ENCODE assay signal across 2 cellular contexts in the genomic region with DNA sequence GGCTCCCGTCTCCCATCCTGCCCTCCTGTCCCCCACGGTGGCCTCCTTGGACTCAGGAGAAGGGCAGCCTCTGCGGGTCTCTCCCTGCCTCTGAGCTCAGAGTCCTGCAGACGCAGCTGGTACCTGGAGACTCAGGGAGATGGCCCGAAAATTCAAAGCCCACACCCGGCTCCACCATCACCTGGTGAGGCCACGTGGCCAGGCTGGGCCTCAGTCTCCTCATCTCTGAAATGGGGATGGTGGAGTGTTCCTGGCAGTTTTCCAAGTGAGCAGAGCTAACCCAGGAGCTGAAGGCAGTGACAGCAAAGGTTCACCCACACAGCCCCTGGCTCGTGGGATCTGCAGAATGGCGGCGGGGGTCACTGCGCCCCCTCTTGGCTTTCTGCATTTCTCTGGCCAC.
A peak's percentile ranks its signal among the peaks of the same experiment; 100 is the strongest.
TF ChIP-seq lines count a peak whose summit lies in the region.

No MANE protein-coding gene starts in this region.

TF ChIP-seq in K562, 482 proteins besides CTCF, POLR2A, EP300 and RAD21 (continued from another document):
- TF ChIP-seq DDX20 (tag; IDR thresholded peaks at IDR 0.05; ENCODE audit: low read depth), result no peak
- TF ChIP-seq ZNF717 (CRISPR knock-in tag; IDR thresholded peaks at IDR 0.05), result no peak

TF ChIP-seq in HepG2, 621 proteins besides CTCF, POLR2A, EP300 and RAD21 (continued from another document):
- TF ChIP-seq STAG1 (CRISPR knock-in tag; IDR thresholded peaks at IDR 0.05) (0 out of 2 replicates have a peak, but pooled peaks have one; percentile 10), ZNF468 (CRISPR knock-in tag; IDR thresholded peaks at IDR 0.05) (no peak), ZBTB8A (CRISPR knock-in tag; IDR thresholded peaks at IDR 0.05; ENCODE audit: borderline replicate concordance, low read depth) (no peak), TEAD2 (CRISPR knock-in tag; IDR thresholded peaks at IDR 0.05) (no peak), ZSCAN25 (CRISPR knock-in tag; IDR thresholded peaks at IDR 0.05) (no peak), RFXANK (CRISPR knock-in tag; IDR thresholded peaks at IDR 0.05) (no peak), KDM1A (CRISPR knock-in tag; IDR thresholded peaks at IDR 0.05) (peak; percentile 25; the same call in 1 of the 2 replicates), ZNF629 (CRISPR knock-in tag; conservative IDR thresholded peaks at IDR 0.05) (peak; percentile 97), AHR (CRISPR knock-in tag; IDR thresholded peaks at IDR 0.05) (no peak), ZMYM3 (CRISPR knock-in tag; IDR thresholded peaks at IDR 0.05) (peak; percentile 74), DPF2 (CRISPR knock-in tag; IDR thresholded peaks at IDR 0.05; ENCODE audit: borderline replicate concordance, low read depth) (no peak), ARNTL (CRISPR knock-in tag; IDR thresholded peaks at IDR 0.05) (0 out of 2 replicates have a peak, but pooled peaks have one; percentile 27), ADNP (CRISPR knock-in tag; IDR thresholded peaks at IDR 0.05) (peak; percentile 74; the same call in 1 of the 2 replicates)
- TF ChIP-seq, protein P1, sequence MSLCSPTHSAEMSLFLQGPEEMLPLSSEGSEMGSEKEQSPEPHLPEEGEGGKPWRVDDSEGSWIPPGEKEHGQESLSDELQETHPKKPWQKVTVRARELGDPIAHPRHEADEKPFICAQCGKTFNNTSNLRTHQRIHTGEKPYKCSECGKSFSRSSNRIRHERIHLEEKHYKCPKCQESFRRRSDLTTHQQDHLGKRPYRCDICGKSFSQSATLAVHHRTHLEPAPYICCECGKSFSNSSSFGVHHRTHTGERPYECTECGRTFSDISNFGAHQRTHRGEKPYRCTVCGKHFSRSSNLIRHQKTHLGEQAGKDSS (CRISPR knock-in tag; IDR thresholded peaks at IDR 0.05; ENCODE audit: borderline replicate concordance, low read depth), result no peak
- TF ChIP-seq, protein P2, sequence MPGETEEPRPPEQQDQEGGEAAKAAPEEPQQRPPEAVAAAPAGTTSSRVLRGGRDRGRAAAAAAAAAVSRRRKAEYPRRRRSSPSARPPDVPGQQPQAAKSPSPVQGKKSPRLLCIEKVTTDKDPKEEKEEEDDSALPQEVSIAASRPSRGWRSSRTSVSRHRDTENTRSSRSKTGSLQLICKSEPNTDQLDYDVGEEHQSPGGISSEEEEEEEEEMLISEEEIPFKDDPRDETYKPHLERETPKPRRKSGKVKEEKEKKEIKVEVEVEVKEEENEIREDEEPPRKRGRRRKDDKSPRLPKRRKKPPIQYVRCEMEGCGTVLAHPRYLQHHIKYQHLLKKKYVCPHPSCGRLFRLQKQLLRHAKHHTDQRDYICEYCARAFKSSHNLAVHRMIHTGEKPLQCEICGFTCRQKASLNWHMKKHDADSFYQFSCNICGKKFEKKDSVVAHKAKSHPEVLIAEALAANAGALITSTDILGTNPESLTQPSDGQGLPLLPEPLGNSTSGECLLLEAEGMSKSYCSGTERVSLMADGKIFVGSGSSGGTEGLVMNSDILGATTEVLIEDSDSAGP (CRISPR knock-in tag; IDR thresholded peaks at IDR 0.05; ENCODE audit: borderline replicate concordance), result peak; percentile 46; the same call in 1 of the 2 replicates
